16 cellular contexts compared by ENCODE assay signal in the genomic region with DNA sequence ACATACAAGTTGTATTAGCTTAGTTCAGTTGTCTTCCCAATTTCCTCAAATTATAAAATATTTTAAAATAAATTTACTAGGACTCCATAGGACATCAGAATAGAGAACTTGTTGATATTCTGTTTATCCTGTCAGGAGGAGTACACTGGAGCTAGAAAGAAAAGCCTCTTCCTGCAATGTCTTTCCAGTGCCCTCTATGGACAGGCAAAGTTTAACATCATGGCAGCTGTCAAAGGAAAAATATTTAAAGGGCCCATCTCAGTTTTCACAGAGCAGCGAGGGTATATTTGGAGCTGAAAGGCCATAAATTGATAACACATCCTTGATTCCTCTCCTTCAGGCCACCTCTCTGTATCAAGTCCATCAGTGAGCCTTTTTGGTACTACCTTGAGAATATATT.
"Had no signal": no experiment of that assay in that cellular context is flagged by ENCODE, and none has a peak within 500 bp of the region (broad histone marks: within the 10 kb centered on the region; RNA-seq: fewer than 3 reads in every experiment).

No MANE protein-coding gene starts in this region.

- H3K4me3 ChIP-seq: esophagus squamous epithelium, lower lobe of right lung, thyroid gland, vagina had no signal

- H3K9me3 Mint-ChIP-seq: activated T-cell treated with anti-CD3 and anti-CD28 coated beads, Interleukin-2, amount 50 U/mL, for 72 hours had no signal

- ATAC-seq: activated T-cell treated with anti-CD3 and anti-CD28 coated beads, Interleukin-2, amount 50 U/mL, for 72 hours; lower lobe of right lung had no signal

- H3K4me3 Mint-ChIP-seq: activated CD4-positive, alpha-beta T cell treated with anti-CD3 and anti-CD28 coated beads, Interleukin-2, amount 10 ng/mL, durations not matched to agents 24 days and 14 days; activated naive CD8-positive, alpha-beta T cell; activated T-cell treated with anti-CD3 and anti-CD28 coated beads, Interleukin-2, amount 50 U/mL, for 72 hours; nephron had no signal

- H3K27me3 ChIP-seq: esophagus squamous epithelium, thyroid gland, vagina had no signal

- H3K36me3 ChIP-seq: esophagus squamous epithelium, lower lobe of right lung, thyroid gland, vagina had no signal

- DNase-seq: activated CD4-positive, alpha-beta T cell treated with anti-CD3 and anti-CD28 coated beads, Interleukin-2, amount 10 ng/mL, durations not matched to agents 24 days and 14 days; activated gamma-delta T cell; activated T-cell treated with anti-CD3 and anti-CD28 coated beads, Interleukin-2, amount 50 U/mL, for 72 hours; amniotic stem cell; effector CD8-positive, alpha-beta T cell; esophagus squamous epithelium; lower lobe of right lung; occipital lobe; posterior cingulate gyrus; retina; stimulated activated naive CD4-positive, alpha-beta T cell; SW 1271; thyroid gland had no signal

- H3K27ac Mint-ChIP-seq: nephron had no signal

- H3K27ac ChIP-seq: esophagus squamous epithelium, lower lobe of right lung, thyroid gland, vagina had no signal

- H3K9me3 ChIP-seq: esophagus squamous epithelium, lower lobe of right lung, thyroid gland, vagina had no signal

- H3K27me3 Mint-ChIP-seq: activated CD4-positive, alpha-beta T cell treated with anti-CD3 and anti-CD28 coated beads, Interleukin-2, amount 10 ng/mL, durations not matched to agents 24 days and 14 days; activated naive CD8-positive, alpha-beta T cell had no signal
